Comparison of ENCODE assay signal across 16 cellular contexts in the genomic region with DNA sequence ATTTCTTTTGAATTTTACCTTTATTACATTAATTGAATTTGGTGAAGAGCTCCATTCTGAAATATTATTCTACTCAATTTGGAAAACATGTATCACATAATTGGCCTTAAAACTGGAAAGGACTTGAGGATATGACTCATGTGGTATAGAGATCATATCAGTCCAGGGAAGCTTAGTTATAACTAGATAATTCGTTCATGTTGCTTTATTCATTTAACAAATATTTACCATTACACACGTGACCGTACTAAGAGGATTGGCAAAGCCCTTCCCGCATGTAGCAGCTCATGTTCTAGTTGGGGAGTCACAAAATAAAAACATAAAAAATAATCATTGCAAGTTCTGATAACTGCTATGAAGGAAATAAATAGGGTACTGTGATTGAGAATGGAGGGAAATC.
DNase-seq lines count a peak whose midpoint lies in the region; FAIRE-seq and TF ChIP-seq lines count a peak whose summit lies in the region.
"Had no signal": no experiment of that assay in that cellular context is flagged by ENCODE, and none has a peak within 500 bp of the region (broad histone marks: within the 10 kb centered on the region; RNA-seq: fewer than 3 reads in every experiment).

No MANE protein-coding gene starts in this region.

- TF ChIP-seq POLR2A in endothelial cell of umbilical vein (IDR thresholded peaks at IDR 0.05; ENCODE audit: low read depth, low read length), result no peak

- H3K4me1 ChIP-seq in endothelial cell of umbilical vein (ENCODE audit: control insufficient read depth, extremely low read depth, insufficient read depth, low read length) (peaks cover 6% of the 10 kb centered on the region), osteoblast (ENCODE audit: insufficient read depth, low read length) (no peaks in the 10 kb centered on the region)
- H3K4me1 ChIP-seq: adrenal gland, BLaER1, lower lobe of right lung, psoas muscle had no signal

- CTCF ChIA-PET in RWPE1 (lab: Yijun Ruan, JAX) (interaction anchor here (0.7 kb wide), 1 partner anchor 106 kb away, joined by 4 read pairs; no protein-coding TSS in a partner anchor), endothelial cell of umbilical vein (lab: Charles Lee) (interaction anchor here (0.6 kb wide), 1 partner anchor 103 kb away, joined by 4 read pairs; no protein-coding TSS in a partner anchor)
- CTCF ChIA-PET in activated naive CD4-positive, alpha-beta T cell treated with anti-CD3 and anti-CD28 coated beads, Interleukin-2, amount 10 ng/mL, durations not matched to agents 7 days and 5 days (lab: Charles Lee), result interaction anchor here (0.7 kb wide), 1 partner anchor 225 kb away, joined by 3 read pairs; no protein-coding TSS in a partner anchor

- peaks cover 10% of the 10 kb centered on the region for H3K9me3 Mint-ChIP-seq in activated naive CD4-positive, alpha-beta T cell treated with anti-CD3 and anti-CD28 coated beads, Interleukin-2, amount 10 ng/mL, durations not matched to agents 7 days and 5 days

- H3K4me2 ChIP-seq in endothelial cell of umbilical vein (ENCODE audit: insufficient read depth, low read length) (no peak overlapping the region), osteoblast (ENCODE audit: insufficient read depth, low read length) (no peak overlapping the region)
- H3K4me2 ChIP-seq: BLaER1 had no signal

- no peaks in the 10 kb centered on the region for H3K4me1 Mint-ChIP-seq in activated naive CD4-positive, alpha-beta T cell treated with anti-CD3 and anti-CD28 coated beads, Interleukin-2, amount 10 ng/mL, durations not matched to agents 7 days and 5 days

- H3K9ac ChIP-seq in endothelial cell of umbilical vein (replicated peaks; ENCODE audit: extremely low read depth, insufficient read depth, low read length), result no peak overlapping the region
- H3K9ac ChIP-seq: BLaER1 had no signal

- dilution Hi-C loops in endothelial cell of umbilical vein (cut with MboI; ENCODE audit: extremely low pct_ligation_motif_present, low sequenced_read_pairs), result no loop called here

- H3K4me3 ChIP-seq in endothelial cell of umbilical vein (replicated peaks in 1 of 3; ENCODE audit: insufficient read depth in 1 of 3, low read depth in 1 of 3, low read length in 3 of 3) (no peak overlapping the region), osteoblast (ENCODE audit: insufficient read depth, low read length) (no peak overlapping the region)
- H3K4me3 ChIP-seq: adrenal gland, BLaER1, lower lobe of right lung, psoas muscle had no signal

- BruUV-seq in endothelial cell of umbilical vein (replicated peaks; lab: Mats Ljungman, UMichigan), result no TSS peak

- H3K9me3 ChIP-seq in endothelial cell of umbilical vein (replicated peaks; ENCODE audit: control insufficient read depth, insufficient read depth, low read length), result no peaks in the 10 kb centered on the region
- H3K9me3 ChIP-seq in osteoblast (ENCODE audit: low read depth, low read length), result no peaks in the 10 kb centered on the region
- H3K9me3 ChIP-seq: adrenal gland, lower lobe of right lung, psoas muscle had no signal

- H3K27ac Mint-ChIP-seq in activated naive CD4-positive, alpha-beta T cell treated with anti-CD3 and anti-CD28 coated beads, Interleukin-2, amount 10 ng/mL, durations not matched to agents 7 days and 5 days, result no peak overlapping the region
- H3K27ac Mint-ChIP-seq: naive thymus-derived CD8-positive, alpha-beta T cell had no signal

- H3K79me2 ChIP-seq in endothelial cell of umbilical vein (ENCODE audit: control insufficient read depth, insufficient read depth, low read length), result no peaks in the 10 kb centered on the region
- H3K79me2 ChIP-seq in osteoblast (ENCODE audit: insufficient read depth, low read length), result no peaks in the 10 kb centered on the region

- H4K20me1 ChIP-seq in endothelial cell of umbilical vein (replicated peaks; ENCODE audit: control insufficient read depth, extremely low read depth, insufficient read depth, low read length) (no peaks in the 10 kb centered on the region), osteoblast (ENCODE audit: insufficient read depth, low read length) (no peaks in the 10 kb centered on the region)
- H4K20me1 ChIP-seq: BLaER1 had no signal

- H3K36me3 ChIP-seq in endothelial cell of umbilical vein (ENCODE audit: control insufficient read depth in 2 of 2, extremely low read depth in 1 of 2, insufficient read depth in 2 of 2, low read length in 2 of 2) (no peaks in the 10 kb centered on the region), osteoblast (ENCODE audit: insufficient read depth, low read length) (no peaks in the 10 kb centered on the region)
- H3K36me3 ChIP-seq: adrenal gland, BLaER1, lower lobe of right lung had no signal

- H2AFZ ChIP-seq in endothelial cell of umbilical vein (ENCODE audit: low read depth, low read length) (no peak overlapping the region), osteoblast (ENCODE audit: low read length) (no peak overlapping the region)

- no peaks in the 10 kb centered on the region for H3K9me1 ChIP-seq in endothelial cell of umbilical vein (replicated peaks; ENCODE audit: control insufficient read depth, extremely low read depth, insufficient read depth, low read length)

- DNase-seq in H4 (ENCODE audit: low spot score) (peak; percentile 26), RWPE1 (ENCODE audit: low spot score) (peak; percentile 83), endothelial cell of umbilical vein (ENCODE audit: low read depth, low spot score) (peak; percentile 57), osteoblast (ENCODE audit: insufficient read length, low spot score, missing footprints) (peak; percentile 39), frontal cortex (ENCODE audit: low spot score in 2 of 2) (no peak), KBM-7 (no peak), head of caudate nucleus (no peak)
- no peak for DNase-seq in activated naive CD4-positive, alpha-beta T cell treated with anti-CD3 and anti-CD28 coated beads, Interleukin-2, amount 10 ng/mL, durations not matched to agents 7 days and 5 days
- DNase-seq: activated CD4-positive, alpha-beta T cell treated with anti-CD3 and anti-CD28 coated beads, Interleukin-2, amount 50 U/mL, for 48 hours; activated T-cell treated with anti-CD3 and anti-CD28 coated beads, Interleukin-2, amount 50 U/mL, for 48 hours; adrenal gland; lower lobe of right lung; naive thymus-derived CD8-positive, alpha-beta T cell; NCI-H510A; psoas muscle had no signal

- no peak overlapping the region for H3K27ac ChIP-seq in RWPE1
- H3K27ac ChIP-seq in endothelial cell of umbilical vein (ENCODE audit: insufficient read depth, low read depth, low read length), result peak overlapping the region; percentile 3
- H3K27ac ChIP-seq in osteoblast (ENCODE audit: low read depth, low read length), result no peak overlapping the region
- H3K27ac ChIP-seq: adrenal gland, BLaER1, lower lobe of right lung, psoas muscle had no signal

- H3K27me3 ChIP-seq in endothelial cell of umbilical vein (ENCODE audit: control insufficient read depth in 2 of 2, insufficient read depth in 2 of 2, low read length in 2 of 2), result no peaks in the 10 kb centered on the region
- no peaks in the 10 kb centered on the region for H3K27me3 ChIP-seq in osteoblast (ENCODE audit: insufficient read depth, low read length)
- H3K27me3 ChIP-seq: adrenal gland, BLaER1 had no signal

- FAIRE-seq in endothelial cell of umbilical vein (lab: Jason Lieb, UNC) (no peak), frontal cortex (lab: Jason Lieb, UNC) (no peak)

- intact Hi-C loops in endothelial cell of umbilical vein (cut with micrococcal nuclease), result no loop called here
- intact Hi-C loops in head of caudate nucleus (cut with DNase I), result no loop called here

- in situ Hi-C loops in KBM-7 (cut with MboI; ENCODE audit: low pct_unique_long_range_greater_than_20kb, low sequenced_read_pairs), result no loop called here

- H3K27me3 Mint-ChIP-seq in activated naive CD4-positive, alpha-beta T cell treated with anti-CD3 and anti-CD28 coated beads, Interleukin-2, amount 10 ng/mL, durations not matched to agents 7 days and 5 days, result no peaks in the 10 kb centered on the region
- H3K27me3 Mint-ChIP-seq: naive thymus-derived CD8-positive, alpha-beta T cell had no signal

- H3K36me3 Mint-ChIP-seq in activated naive CD4-positive, alpha-beta T cell treated with anti-CD3 and anti-CD28 coated beads, Interleukin-2, amount 10 ng/mL, durations not matched to agents 7 days and 5 days, result no peaks in the 10 kb centered on the region
- H3K36me3 Mint-ChIP-seq: naive thymus-derived CD8-positive, alpha-beta T cell had no signal

- POLR2A ChIA-PET in RWPE1 (lab: Yijun Ruan, JAX; ENCODE audit: low non-redundant PET), result no interaction called here
- POLR2A ChIA-PET in endothelial cell of umbilical vein (lab: Charles Lee), result no interaction called here

- H3K4me3 Mint-ChIP-seq in activated naive CD4-positive, alpha-beta T cell treated with anti-CD3 and anti-CD28 coated beads, Interleukin-2, amount 10 ng/mL, durations not matched to agents 7 days and 5 days, result no peak overlapping the region
- H3K4me3 Mint-ChIP-seq: naive thymus-derived CD8-positive, alpha-beta T cell had no signal

- TF ChIP-seq CTCF in RWPE1 (conservative IDR thresholded peaks at IDR 0.05; ENCODE audit: low read depth) (no peak), endothelial cell of umbilical vein (IDR thresholded peaks at IDR 0.05; ENCODE audit: extremely low read depth in 1 of 2, insufficient read depth in 1 of 2, low read depth in 1 of 2, low read length in 2 of 2) (no peak), osteoblast (IDR thresholded peaks at IDR 0.05; ENCODE audit: extremely low read depth, low read depth, low read length) (no peak)

TF ChIP-seq in endothelial cell of umbilical vein, 7 proteins besides CTCF, POLR2A, EP300 and RAD21:
- TF ChIP-seq JUN (IDR thresholded peaks at IDR 0.05; ENCODE audit: borderline replicate concordance, insufficient read depth, insufficient read length, low read depth) (peak; percentile 57), GATA2 (IDR thresholded peaks at IDR 0.05; ENCODE audit: insufficient read depth, insufficient read length, low read depth, low read length) (peak; percentile 43), FOS (IDR thresholded peaks at IDR 0.05; ENCODE audit: borderline replicate concordance, insufficient read depth, low read length) (peak; percentile 40), EZH2 (IDR thresholded peaks at IDR 0.05; ENCODE audit: borderline replicate concordance, low read depth, low read length, severe bottlenecking) (no peak)
- TF ChIP-seq, protein P1, sequence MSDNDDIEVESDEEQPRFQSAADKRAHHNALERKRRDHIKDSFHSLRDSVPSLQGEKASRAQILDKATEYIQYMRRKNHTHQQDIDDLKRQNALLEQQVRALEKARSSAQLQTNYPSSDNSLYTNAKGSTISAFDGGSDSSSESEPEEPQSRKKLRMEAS (IDR thresholded peaks at IDR 0.05; ENCODE audit: insufficient read depth, insufficient read length), result no peak
TF ChIP-seq in endothelial cell of umbilical vein: peak in this region for 3.

Comparison
In these comparisons a context has a peak if more than half of its experiments do, and no peak if none do; other contexts are left out.
1. DNase-seq: peak in H4 (single experiment), RWPE1 (single experiment), endothelial cell of umbilical vein (single experiment) and osteoblast (single experiment); none in frontal cortex (0 of 2), KBM-7 (single experiment), head of caudate nucleus (0 of 42) and activated naive CD4-positive, alpha-beta T cell treated with anti-CD3 and anti-CD28 coated beads, Interleukin-2, amount 10 ng/mL, durations not matched to agents 7 days and 5 days (single experiment).